Comparison of ENCODE assay signal across 8 cellular contexts in the genomic region with DNA sequence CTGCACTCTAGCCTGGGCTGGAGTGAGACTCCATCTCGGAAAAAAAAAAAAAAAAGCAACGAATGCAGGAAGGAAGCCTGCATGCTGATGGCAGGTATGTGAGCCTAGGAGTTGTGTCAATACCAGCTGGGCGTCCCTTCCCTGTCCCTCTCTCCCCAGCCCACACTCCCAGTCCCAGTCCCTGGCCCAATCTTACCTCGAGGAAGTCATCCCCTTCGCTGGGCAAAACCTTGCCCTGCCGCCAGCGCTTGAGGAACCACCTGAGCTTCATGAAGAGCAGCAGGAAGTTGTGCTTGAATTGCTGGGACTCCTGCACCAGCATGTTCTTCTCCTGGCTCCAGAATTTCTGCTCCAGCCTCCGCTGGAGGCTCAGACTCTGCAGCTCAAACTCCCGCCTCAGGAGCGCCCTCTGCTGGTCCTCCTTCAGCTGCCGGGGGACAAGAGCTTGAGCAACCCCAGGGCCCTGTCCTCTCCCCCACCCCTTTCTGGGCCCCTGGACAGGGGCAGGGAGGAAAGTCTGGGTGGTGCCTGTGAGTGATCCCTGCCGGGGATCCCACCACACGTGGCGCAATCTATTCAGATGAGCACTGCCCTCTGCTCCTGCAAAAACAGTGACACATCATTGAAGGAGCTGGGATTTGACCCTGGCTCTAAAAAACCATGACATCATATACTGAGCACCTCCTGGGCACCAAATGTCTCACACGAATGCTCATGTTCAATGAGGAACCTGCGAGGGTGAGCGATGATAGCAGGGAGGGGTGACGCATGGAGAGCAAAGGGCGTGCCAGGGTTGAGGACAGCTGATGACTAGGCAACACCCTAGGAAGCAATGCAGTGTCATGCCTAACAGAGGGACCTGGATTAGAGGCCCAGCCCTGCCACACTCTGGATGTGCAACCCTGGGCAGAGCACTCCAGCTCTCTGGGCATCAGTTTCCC. TPM values are rescaled to one million over a fixed set of nuclear protein-coding genes. Genes with fewer than 3 reads are reported as not detected.
DNase-seq lines count a peak whose midpoint lies in the region; ATAC-seq and TF ChIP-seq lines count a peak whose summit lies in the region.

No MANE protein-coding gene starts in this region.

- ATAC-seq in GM19328 (IDR thresholded peaks at IDR 0.05; ENCODE audit: unreplicated experiment) (no peak), GM21447 (IDR thresholded peaks at IDR 0.05; ENCODE audit: unreplicated experiment) (no peak)

- H4K20me1 ChIP-seq in hepatocyte (ENCODE audit: insufficient read depth, poor library complexity, severe bottlenecking): no peaks in the 10 kb centered on the region

- H3K27ac ChIP-seq in ascending aorta: no peak overlapping the region
- no peak overlapping the region for H3K27ac ChIP-seq in hepatocyte

- H3K4me1 ChIP-seq in BE2C: no peaks in the 10 kb centered on the region
- H3K4me1 ChIP-seq in ascending aorta: no peaks in the 10 kb centered on the region
- H3K4me1 ChIP-seq in hepatocyte (ENCODE audit: insufficient read depth): no peaks in the 10 kb centered on the region

- H3K9me2 ChIP-seq in hepatocyte (replicated peaks; ENCODE audit: insufficient read depth): no peaks in the 10 kb centered on the region

- H3K27me3 ChIP-seq in BE2C (no peaks in the 10 kb centered on the region), ascending aorta (no peaks in the 10 kb centered on the region), hepatocyte (no peaks in the 10 kb centered on the region)

- H2AFZ ChIP-seq in hepatocyte: no peak overlapping the region

- H3K4me2 ChIP-seq in hepatocyte: no peak overlapping the region

- intact Hi-C loops in ascending aorta (cut with DNase I): no loop called here

- DNase-seq in BE2C (peak; percentile 75), HK-2 (ENCODE audit: unreplicated experiment) (peak; percentile 86), T-helper 2 cell (peak; percentile 9 to 69 (median 58)), ascending aorta (ENCODE audit: low spot score in 2 of 2) (peak in 1 of 2 donors; percentile 78), hepatocyte (ENCODE audit: low spot score) (peak; percentile 72)
- peak; percentile 34 to 50 for DNase-seq in stimulated activated CD4-positive, alpha-beta T cell treated with anti-CD3 and anti-CD28 coated beads, Interleukin-1b, Interleukin-23, amount 100 ng/mL, for 1 hour (ENCODE audit: low read depth in 2 of 2)

- 79% methylated on average over 19 of the region's 19 CpGs for WGBS in hepatocyte (ENCODE audit: low lambda C conversion rate, missing lambda C conversion rate)

- no peaks in the 10 kb centered on the region for H3K79me2 ChIP-seq in hepatocyte

- peaks cover 80% of the 10 kb centered on the region for H3K36me3 ChIP-seq in BE2C
- H3K36me3 ChIP-seq in ascending aorta: peaks cover 54 to 90% of the 10 kb centered on the region in 2 donors
- no peaks in the 10 kb centered on the region for H3K36me3 ChIP-seq in hepatocyte (replicated peaks; ENCODE audit: insufficient read depth, low read depth)

- H3K4me3 ChIP-seq in BE2C (ENCODE audit: low read depth, low read length): no peak overlapping the region
- H3K4me3 ChIP-seq in ascending aorta: no peak overlapping the region
- H3K4me3 ChIP-seq in hepatocyte: no peak overlapping the region

- H3K9me3 ChIP-seq in BE2C (no peaks in the 10 kb centered on the region), ascending aorta (no peaks in the 10 kb centered on the region), hepatocyte (ENCODE audit: low read depth) (no peaks in the 10 kb centered on the region)

- peak; percentile 87 for TF ChIP-seq CTCF in BE2C (IDR thresholded peaks at IDR 0.05; ENCODE audit: low read depth, low read length)
- peak; percentile 45 to 82 (median 58) for TF ChIP-seq CTCF in ascending aorta (IDR thresholded peaks at IDR 0.05)
- peak; percentile 65 for TF ChIP-seq CTCF in hepatocyte (IDR thresholded peaks at IDR 0.05; ENCODE audit: poor library complexity)

RNA-seq across cellular contexts. Expression of gene DSN1, which starts 35.0 kb away (rescaled TPM):
- polyA plus RNA-seq in BE2C (2012; ENCODE audit: insufficient read depth, insufficient read length, low read depth): 3.9 TPM
- total RNA-seq in ascending aorta (26.9 TPM), hepatocyte (10.3 and 12.7 TPM in 2 replicates)
- polyA plus RNA-seq in hepatocyte: 9.2 and 9.5 TPM in 2 replicates
